1 cellular context compared by ENCODE assay signal in genomic region chr2:91983696-91984095, GRCh38.
DNase-seq lines count a peak whose midpoint lies in the region; TF ChIP-seq lines count a peak whose summit lies in the region.
"Not testable (repeated sequence)": the region's sequence is repeated elsewhere in the genome, so short reads cannot be mapped to it uniquely, and the experiment has no call there.

No MANE protein-coding gene starts in this region.

- not testable (repeated sequence) for H3K27me3 ChIP-seq in spleen (replicated peaks in 1 of 7)

- 91 to 100% (median 92%) methylated on average over 2 of the region's 2 CpGs for WGBS in spleen, 5 donors

- H3K4me3 ChIP-seq in spleen, result not testable (repeated sequence)

- not testable (repeated sequence) for TF ChIP-seq CTCF in spleen (IDR thresholded peaks at IDR 0.05 in 8 of 11, conservative IDR thresholded peaks at IDR 0.05 in 3 of 11)

- H3K36me3 ChIP-seq in spleen, result not testable (repeated sequence)

- peak; percentile 62 for DNase-seq in spleen

- intact Hi-C loops in spleen (cut with DNase I; ENCODE audit: low total_unique reads), result not testable (repeated sequence)

- not testable (repeated sequence) for H3K27ac ChIP-seq in spleen

- not testable (repeated sequence) for TF ChIP-seq POLR2A in spleen (IDR thresholded peaks at IDR 0.05)

- not testable (repeated sequence) for H3K4me1 ChIP-seq in spleen

- H3K9me3 ChIP-seq in spleen, result not testable (repeated sequence)
